Comparison of ENCODE assay signal across 8 cellular contexts in the genomic region with DNA sequence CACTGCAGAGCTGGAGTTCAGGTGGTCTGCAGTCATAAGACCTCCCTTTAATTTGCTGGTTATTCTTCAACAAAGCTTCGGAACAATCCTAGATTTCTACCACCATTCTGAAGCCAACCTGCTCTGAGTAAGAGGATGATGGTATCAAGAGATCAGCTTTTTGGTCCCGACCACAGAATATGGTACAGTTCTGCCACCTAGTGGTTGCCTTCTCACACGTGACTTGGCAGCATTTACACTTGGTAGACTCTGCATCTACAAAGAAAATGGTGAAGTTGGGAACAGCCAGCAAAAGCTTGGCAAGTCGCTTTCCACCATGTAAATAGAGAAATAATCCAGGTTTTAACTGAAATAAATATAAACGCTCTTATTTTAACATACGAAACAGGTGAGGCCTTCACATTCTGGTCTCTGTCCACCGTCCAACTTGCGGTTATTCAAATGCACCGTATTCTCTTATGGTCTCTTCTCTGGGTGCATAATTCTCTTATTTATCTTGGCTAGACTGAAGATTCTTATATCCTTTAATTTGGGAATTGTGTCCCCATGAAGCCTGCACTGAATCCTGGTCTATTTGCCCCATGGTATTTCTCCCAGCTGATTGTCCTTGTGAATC.
DNase-seq lines count a peak whose midpoint lies in the region; ATAC-seq and TF ChIP-seq lines count a peak whose summit lies in the region.

No MANE protein-coding gene starts in this region.

- ATAC-seq in GM19452 (IDR thresholded peaks at IDR 0.05; ENCODE audit: unreplicated experiment) (peak; percentile 100), HG03432 (IDR thresholded peaks at IDR 0.05; ENCODE audit: unreplicated experiment) (peak; percentile 98), activated B cell treated with CpG ODN at 0.5 μM for 24 hours (ENCODE audit: low read depth) (peak; percentile 42)

- intact Hi-C loops in activated B cell treated with CpG ODN at 0.5 μM for 24 hours (cut with micrococcal nuclease) = loop anchor here (2.0 kb wide), 1 partner anchor 579 kb away; no protein-coding TSS in a partner anchor

- H3K9me3 Mint-ChIP-seq in activated B cell treated with CpG ODN at 0.5 μM for 24 hours = no peaks in the 10 kb centered on the region

- CTCF ChIA-PET in activated B cell treated with CpG ODN at 0.5 μM for 24 hours (lab: Charles Lee) = interaction anchor here (0.6 kb wide), 1 partner anchor 16 kb away, joined by 4 read pairs; no protein-coding TSS in a partner anchor

- no peaks in the 10 kb centered on the region for H3K27me3 Mint-ChIP-seq in activated B cell treated with CpG ODN at 0.5 μM for 24 hours

- TF ChIP-seq CTCF in activated B cell treated with CpG ODN at 0.5 μM for 24 hours (IDR thresholded peaks at IDR 0.05) (no peak), fibroblast of mammary gland (conservative IDR thresholded peaks at IDR 0.05; ENCODE audit: control insufficient read depth, insufficient read depth, low read depth, low read length) (peak; percentile 65), coronary artery (IDR thresholded peaks at IDR 0.05) (no peak)

- POLR2A ChIA-PET in activated B cell treated with CpG ODN at 0.5 μM for 24 hours (lab: Charles Lee) = no interaction called here

- H3K27ac ChIP-seq in coronary artery = no peak overlapping the region

- no peaks in the 10 kb centered on the region for H3K4me1 Mint-ChIP-seq in activated B cell treated with CpG ODN at 0.5 μM for 24 hours

- no peaks in the 10 kb centered on the region for H3K36me3 Mint-ChIP-seq in activated B cell treated with CpG ODN at 0.5 μM for 24 hours (ENCODE audit: low read depth)

- no peak overlapping the region for H3K27ac Mint-ChIP-seq in activated B cell treated with CpG ODN at 0.5 μM for 24 hours

- DNase-seq in Daoy (ENCODE audit: low read depth) = peak; percentile 50
- DNase-seq in NCI-H226 = peak; percentile 16
- no peak for DNase-seq in activated B cell treated with CpG ODN at 0.5 μM for 24 hours
- peak; percentile 73 for DNase-seq in fibroblast of mammary gland (ENCODE audit: low read depth)
- peak in 49 of 56 donors; percentile 0 to 79 (median 39) for DNase-seq in nucleus accumbens (lab: John Stamatoyannopoulos, UW)
- no peak for DNase-seq in coronary artery (ENCODE audit: low spot score)

- H3K4me3 Mint-ChIP-seq in activated B cell treated with CpG ODN at 0.5 μM for 24 hours = no peak overlapping the region

- H3K4me3 ChIP-seq in fibroblast of mammary gland (ENCODE audit: control insufficient read depth, low read depth, low read length) (no peak overlapping the region), coronary artery (no peak overlapping the region)

Comparison
In these comparisons a context has a peak if more than half of its experiments do, and no peak if none do; other contexts are left out.
1. DNase-seq: peak in Daoy (single experiment), NCI-H226 (single experiment), fibroblast of mammary gland (single experiment) and nucleus accumbens (49 of 56); none in activated B cell treated with CpG ODN at 0.5 μM for 24 hours (single experiment) and coronary artery (single experiment).
2. ATAC-seq: peak in every context shown above with its lines; median percentile 100 in GM19452; 98 in HG03432; 42 in activated B cell treated with CpG ODN at 0.5 μM for 24 hours.